In genomic region chr7:2399848-2400587, GRCh38 we compare ENCODE assay signal across 8 cellular contexts. TPM values are rescaled to one million over a fixed set of nuclear protein-coding genes. Genes with fewer than 3 reads are reported as not detected.
DNase-seq lines count a peak whose midpoint lies in the region; ATAC-seq and TF ChIP-seq lines count a peak whose summit lies in the region.

No MANE protein-coding gene starts in this region.

- TF ChIP-seq CTCF in WI38 (IDR thresholded peaks at IDR 0.05; ENCODE audit: low read depth, low read length), result no peak
- no peak for TF ChIP-seq CTCF in fibroblast of the aortic adventitia (IDR thresholded peaks at IDR 0.05; ENCODE audit: insufficient read depth, low read length)
- no peak for TF ChIP-seq CTCF in neutrophil (IDR thresholded peaks at IDR 0.05)

- no peaks in the 10 kb centered on the region for H3K27me3 ChIP-seq in neutrophil

- no peaks in the 10 kb centered on the region for H3K36me3 ChIP-seq in neutrophil

- peak overlapping the region; percentile 80 for H3K27ac ChIP-seq in neutrophil

- H3K4me3 ChIP-seq in WI38 (ENCODE audit: low read depth, low read length) (peak overlapping the region; percentile 21; the same call in 1 of the 2 replicates), fibroblast of the aortic adventitia (ENCODE audit: low read depth, low read length) (peak overlapping the region; percentile 17), neutrophil (ENCODE audit: low read depth in 1 of 2, low read length in 1 of 2) (peak overlapping the region; percentile 29 to 30)

- DNase-seq in GM03348 (ENCODE audit: low spot score), result peak; percentile 90
- peak; percentile 14 for DNase-seq in NCI-H1105 (lab: John Stamatoyannopoulos, UW)
- DNase-seq in fibroblast of the aortic adventitia (ENCODE audit: low read depth), result peak; percentile 98

- H3K4me1 ChIP-seq in neutrophil (ENCODE audit: control insufficient read depth in 1 of 2, insufficient read depth in 1 of 2, low read depth in 1 of 2, low read length in 1 of 2), result peaks cover 59 to 60% of the 10 kb centered on the region in 2 experiments

- ATAC-seq in GM21360 (IDR thresholded peaks at IDR 0.05; ENCODE audit: unreplicated experiment) (no peak), GM18505 (IDR thresholded peaks at IDR 0.05; ENCODE audit: unreplicated experiment) (no peak), GM21825 (IDR thresholded peaks at IDR 0.05; ENCODE audit: unreplicated experiment) (no peak)

- TF ChIP-seq POLR2A in GM18505 (IDR thresholded peaks at IDR 0.05; ENCODE audit: borderline replicate concordance, extremely low read depth, insufficient read depth, insufficient read length), result no peak

- no peaks in the 10 kb centered on the region for H3K9me3 ChIP-seq in neutrophil

RNA-seq across cellular contexts. Expression of gene CHST12, which starts 3.4 kb away (rescaled TPM):
- 2.2 and 4.2 TPM in 2 replicates for total RNA-seq in fibroblast of the aortic adventitia (ENCODE audit: low replicate concordance)

RNA-seq across cellular contexts. Expression of gene EIF3B, which starts 45.4 kb away (rescaled TPM):
- 150 and 173 TPM in 2 replicates for total RNA-seq in fibroblast of the aortic adventitia (ENCODE audit: low replicate concordance)

Comparison
In these comparisons a context has a peak if more than half of its experiments do, and no peak if none do; other contexts are left out.
1. DNase-seq: peak in every context shown above with its lines; median percentile 98 in fibroblast of the aortic adventitia; 90 in GM03348; 14 in NCI-H1105.